16 cellular contexts compared by ENCODE assay signal in the genomic region with DNA sequence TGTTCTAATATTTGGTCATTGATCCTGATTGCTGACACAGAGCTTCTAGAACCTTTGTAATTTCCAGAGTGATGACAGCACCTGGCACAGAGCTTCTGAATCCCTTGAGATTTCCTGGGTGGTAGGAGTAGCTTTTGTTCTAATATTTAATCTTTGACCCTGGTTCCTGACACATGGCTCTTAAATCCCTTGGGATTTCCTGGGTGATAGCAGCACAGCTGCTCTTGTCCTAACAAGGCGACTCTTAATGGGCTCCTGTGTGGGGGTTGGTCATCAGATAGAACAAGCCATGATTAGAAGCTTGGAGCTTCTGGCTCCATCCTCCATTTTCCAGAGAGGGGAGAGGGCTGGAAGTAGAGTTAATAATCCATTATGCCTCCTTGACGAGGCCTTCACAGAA.
"Had no signal": no experiment of that assay in that cellular context is flagged by ENCODE, and none has a peak within 500 bp of the region (broad histone marks: within the 10 kb centered on the region; RNA-seq: fewer than 3 reads in every experiment).

No MANE protein-coding gene starts in this region.

- H3K36me3 ChIP-seq: colonic mucosa, transverse colon, vagina had no signal

- H3K9me3 ChIP-seq: colonic mucosa, esophagus muscularis mucosa, transverse colon, vagina had no signal

- ATAC-seq: natural killer cell treated with Interleukin-12 subunit alpha and Interleukin-12 subunit beta and Interleukin-15 and Interleukin-18, amount 100 ng/mL, for 72 hours had no signal

- DNase-seq: activated CD4-positive, alpha-beta T cell treated with anti-CD3 and anti-CD28 coated beads, Interleukin-2, amount 10 ng/mL, durations not matched to agents 24 days and 14 days; activated CD4-positive, CD25-positive, alpha-beta regulatory T cell; activated naive CD4-positive, alpha-beta T cell; activated naive CD8-positive, alpha-beta T cell treated with anti-CD3 and anti-CD28 coated beads, Interleukin-2, amount 10 ng/mL, durations not matched to agents 7 days and 5 days; central memory CD4-positive, alpha-beta T cell; colonic mucosa; kidney glomerular epithelial cell; retina; stimulated activated CD4-positive, alpha-beta T cell treated with anti-CD3 and anti-CD28 coated beads, Interleukin-15, amount 100 ng/mL, for 24 hours; stimulated activated CD4-positive, alpha-beta T cell treated with anti-CD3 and anti-CD28 coated beads, Interleukin-4, amount 100 ng/mL, for 1 hour; stimulated activated naive CD4-positive, alpha-beta T cell; transverse colon had no signal

- H3K27ac Mint-ChIP-seq: activated CD4-positive, alpha-beta T cell treated with anti-CD3 and anti-CD28 coated beads, Interleukin-2, amount 10 ng/mL, durations not matched to agents 24 days and 14 days; activated naive CD8-positive, alpha-beta T cell treated with anti-CD3 and anti-CD28 coated beads, Interleukin-2, amount 10 ng/mL, durations not matched to agents 7 days and 5 days; brain; natural killer cell treated with Interleukin-12 subunit alpha and Interleukin-12 subunit beta and Interleukin-15 and Interleukin-18, amount 100 ng/mL, for 72 hours had no signal

- H3K27ac ChIP-seq: colonic mucosa, transverse colon, vagina had no signal

- H3K4me1 ChIP-seq: colonic mucosa, transverse colon, vagina had no signal

- H3K27me3 ChIP-seq: colonic mucosa, esophagus muscularis mucosa, transverse colon, vagina had no signal

- H3K27me3 Mint-ChIP-seq: activated CD4-positive, alpha-beta T cell treated with anti-CD3 and anti-CD28 coated beads, Interleukin-2, amount 10 ng/mL, durations not matched to agents 24 days and 14 days; activated naive CD8-positive, alpha-beta T cell treated with anti-CD3 and anti-CD28 coated beads, Interleukin-2, amount 10 ng/mL, durations not matched to agents 7 days and 5 days had no signal

- H3K4me3 ChIP-seq: colonic mucosa, esophagus muscularis mucosa, transverse colon, vagina had no signal

- H3K36me3 Mint-ChIP-seq: brain; natural killer cell treated with Interleukin-12 subunit alpha and Interleukin-12 subunit beta and Interleukin-15 and Interleukin-18, amount 100 ng/mL, for 72 hours had no signal

- H3K9me3 Mint-ChIP-seq: activated CD4-positive, alpha-beta T cell treated with anti-CD3 and anti-CD28 coated beads, Interleukin-2, amount 10 ng/mL, durations not matched to agents 24 days and 14 days; activated naive CD8-positive, alpha-beta T cell treated with anti-CD3 and anti-CD28 coated beads, Interleukin-2, amount 10 ng/mL, durations not matched to agents 7 days and 5 days; brain; natural killer cell treated with Interleukin-12 subunit alpha and Interleukin-12 subunit beta and Interleukin-15 and Interleukin-18, amount 100 ng/mL, for 72 hours had no signal

- H3K4me3 Mint-ChIP-seq: activated CD4-positive, alpha-beta T cell treated with anti-CD3 and anti-CD28 coated beads, Interleukin-2, amount 10 ng/mL, durations not matched to agents 24 days and 14 days; activated naive CD8-positive, alpha-beta T cell treated with anti-CD3 and anti-CD28 coated beads, Interleukin-2, amount 10 ng/mL, durations not matched to agents 7 days and 5 days; brain; natural killer cell treated with Interleukin-12 subunit alpha and Interleukin-12 subunit beta and Interleukin-15 and Interleukin-18, amount 100 ng/mL, for 72 hours had no signal
